In genomic region chr22:42717197-42717967, GRCh38 we compare ENCODE assay signal across 10 cellular contexts. TPM values are rescaled to one million over a fixed set of nuclear protein-coding genes. Genes with fewer than 3 reads are reported as not detected.
A peak's percentile ranks its signal among the peaks of the same experiment; 100 is the strongest.
DNase-seq lines count a peak whose midpoint lies in the region; ATAC-seq, FAIRE-seq and TF ChIP-seq lines count a peak whose summit lies in the region.
"Had no signal": no experiment of that assay in that cellular context is flagged by ENCODE, and none has a peak within 500 bp of the region (broad histone marks: within the 10 kb centered on the region; RNA-seq: fewer than 3 reads in every experiment).

No MANE protein-coding gene starts in this region.

- peaks cover 50% of the 10 kb centered on the region for H3K79me2 ChIP-seq in osteoblast (ENCODE audit: insufficient read depth, low read length)

- FAIRE-seq in bronchial epithelial cell (lab: Jason Lieb, UNC) = peak; percentile 13

- H3K4me2 ChIP-seq in osteoblast (ENCODE audit: insufficient read depth, low read length) = no peak overlapping the region

- no peaks in the 10 kb centered on the region for H3K36me3 ChIP-seq in bronchial epithelial cell (ENCODE audit: control insufficient read depth, insufficient read depth, low read length)
- no peaks in the 10 kb centered on the region for H3K36me3 ChIP-seq in osteoblast (ENCODE audit: insufficient read depth, low read length)
- H3K36me3 ChIP-seq in SJCRH30 = no peaks in the 10 kb centered on the region

- H3K4me1 Mint-ChIP-seq in activated naive CD4-positive, alpha-beta T cell treated with anti-CD3 and anti-CD28 coated beads for 36 hours (ENCODE audit: low read depth) = peaks cover 17% of the 10 kb centered on the region

- H3K4me3 ChIP-seq in bronchial epithelial cell (ENCODE audit: low read depth, low read length) (no peak overlapping the region), osteoblast (ENCODE audit: insufficient read depth, low read length) (no peak overlapping the region), SJCRH30 (no peak overlapping the region)

- intact Hi-C loops in activated naive CD4-positive, alpha-beta T cell treated with anti-CD3 and anti-CD28 coated beads for 36 hours (cut with micrococcal nuclease) = no loop called here

- ATAC-seq in GM18520 (IDR thresholded peaks at IDR 0.05; ENCODE audit: unreplicated experiment) (peak; percentile 14), HG03571 (IDR thresholded peaks at IDR 0.05; ENCODE audit: unreplicated experiment) (peak; percentile 14)
- no peak for ATAC-seq in activated naive CD4-positive, alpha-beta T cell treated with anti-CD3 and anti-CD28 coated beads, Interleukin-2, amount 50 U/mL, for 72 hours

- no peak overlapping the region for H3K27ac Mint-ChIP-seq in activated naive CD4-positive, alpha-beta T cell treated with anti-CD3 and anti-CD28 coated beads for 36 hours
- H3K27ac Mint-ChIP-seq in activated naive CD4-positive, alpha-beta T cell treated with anti-CD3 and anti-CD28 coated beads, Interleukin-2, amount 50 U/mL, for 72 hours = no peak overlapping the region

- DNase-seq in bronchial epithelial cell (ENCODE audit: low read depth) (peak; percentile 43), osteoblast (ENCODE audit: insufficient read length, low spot score, missing footprints) (peak; percentile 61), nucleus accumbens (lab: John Stamatoyannopoulos, UW) (no peak), SJCRH30 (no peak)
- DNase-seq in activated naive CD4-positive, alpha-beta T cell treated with anti-CD3 and anti-CD28 coated beads for 36 hours = no peak
- no peak for DNase-seq in activated naive CD4-positive, alpha-beta T cell treated with anti-CD3 and anti-CD28 coated beads, Interleukin-2, amount 50 U/mL, for 72 hours (ENCODE audit: low spot score in 2 of 2)
- DNase-seq: midbrain; stimulated activated naive CD4-positive, alpha-beta T cell treated with Interleukin-2 at 50 U/mL for 16 hours had no signal

- peaks cover 7% of the 10 kb centered on the region for H4K20me1 ChIP-seq in osteoblast (ENCODE audit: insufficient read depth, low read length)

- TF ChIP-seq CTCF in bronchial epithelial cell (IDR thresholded peaks at IDR 0.05; ENCODE audit: insufficient read depth, low read length, severe bottlenecking) (no peak), osteoblast (IDR thresholded peaks at IDR 0.05; ENCODE audit: extremely low read depth, low read depth, low read length) (no peak)

- no peak overlapping the region for H2AFZ ChIP-seq in osteoblast (ENCODE audit: low read length)

- H3K36me3 Mint-ChIP-seq in activated naive CD4-positive, alpha-beta T cell treated with anti-CD3 and anti-CD28 coated beads for 36 hours (ENCODE audit: low read depth) = no peaks in the 10 kb centered on the region
- peaks cover 7 to 17% of the 10 kb centered on the region in 2 donors for H3K36me3 Mint-ChIP-seq in activated naive CD4-positive, alpha-beta T cell treated with anti-CD3 and anti-CD28 coated beads, Interleukin-2, amount 50 U/mL, for 72 hours

- H3K9me3 Mint-ChIP-seq in activated naive CD4-positive, alpha-beta T cell treated with anti-CD3 and anti-CD28 coated beads for 36 hours = no peaks in the 10 kb centered on the region
- no peaks in the 10 kb centered on the region for H3K9me3 Mint-ChIP-seq in activated naive CD4-positive, alpha-beta T cell treated with anti-CD3 and anti-CD28 coated beads, Interleukin-2, amount 50 U/mL, for 72 hours

- no peak overlapping the region for H3K27ac ChIP-seq in osteoblast (ENCODE audit: low read depth, low read length)
- H3K27ac ChIP-seq in SJCRH30 = no peak overlapping the region

- peaks cover 46% of the 10 kb centered on the region for H3K27me3 Mint-ChIP-seq in activated naive CD4-positive, alpha-beta T cell treated with anti-CD3 and anti-CD28 coated beads for 36 hours (ENCODE audit: low read depth)

- peaks cover 30% of the 10 kb centered on the region for H3K4me1 ChIP-seq in osteoblast (ENCODE audit: insufficient read depth, low read length)
- H3K4me1 ChIP-seq in SJCRH30 = peaks cover 16% of the 10 kb centered on the region

- H3K27me3 ChIP-seq in bronchial epithelial cell (ENCODE audit: control insufficient read depth, insufficient read depth, low read length) (no peaks in the 10 kb centered on the region), osteoblast (ENCODE audit: insufficient read depth, low read length) (peaks cover 3% of the 10 kb centered on the region), SJCRH30 (peaks cover 14% of the 10 kb centered on the region)

- H3K4me3 Mint-ChIP-seq in activated naive CD4-positive, alpha-beta T cell treated with anti-CD3 and anti-CD28 coated beads for 36 hours = no peak overlapping the region

- CTCF ChIA-PET in activated naive CD4-positive, alpha-beta T cell treated with anti-CD3 and anti-CD28 coated beads for 36 hours (lab: Charles Lee) = no interaction called here

- H3K9me3 ChIP-seq in osteoblast (ENCODE audit: low read depth, low read length) (no peaks in the 10 kb centered on the region), SJCRH30 (replicated peaks) (no peaks in the 10 kb centered on the region)

RNA-seq across cellular contexts. Expression of gene A4GALT, which starts 3.3 kb away (rescaled TPM):
- total RNA-seq in bronchial epithelial cell = 12.4 and 15.5 TPM in 2 replicates
- 19.9 and 24.2 TPM in 2 replicates for total RNA-seq in osteoblast
- not detected for total RNA-seq in activated naive CD4-positive, alpha-beta T cell treated with anti-CD3 and anti-CD28 coated beads for 36 hours
- total RNA-seq in SJCRH30 (2014; rRNA removed; shearing (Covaris generic)) = 7.1 and 9.9 TPM in 2 replicates
- under 1 TPM in 1 of 2 donors, not detected in 1; 0.16 TPM for total RNA-seq in activated naive CD4-positive, alpha-beta T cell treated with anti-CD3 and anti-CD28 coated beads, Interleukin-2, amount 50 U/mL, for 72 hours

Comparison
In these comparisons a context has a peak if more than half of its experiments do, and no peak if none do; other contexts are left out.
1. ATAC-seq: peak in GM18520 (single experiment) and HG03571 (single experiment); none in activated naive CD4-positive, alpha-beta T cell treated with anti-CD3 and anti-CD28 coated beads, Interleukin-2, amount 50 U/mL, for 72 hours (0 of 2).
2. DNase-seq: peak in bronchial epithelial cell (single experiment) and osteoblast (single experiment); none in activated naive CD4-positive, alpha-beta T cell treated with anti-CD3 and anti-CD28 coated beads for 36 hours (single experiment), nucleus accumbens (0 of 56), SJCRH30 (0 of 2) and activated naive CD4-positive, alpha-beta T cell treated with anti-CD3 and anti-CD28 coated beads, Interleukin-2, amount 50 U/mL, for 72 hours (0 of 2).